8 cellular contexts compared by ENCODE assay signal in genomic region chr1:207454046-207454964, GRCh38. TPM values are rescaled to one million over a fixed set of nuclear protein-coding genes. Genes with fewer than 3 reads are reported as not detected.
DNase-seq lines count a peak whose midpoint lies in the region; ATAC-seq and TF ChIP-seq lines count a peak whose summit lies in the region.

Gene CR2 (plus strand): TSS chr1:207454328. CDS start chr1:207454419, 91 bp downstream.

- H3K27ac ChIP-seq in CD8-positive, alpha-beta memory T cell (ENCODE audit: low read depth, low read length) = no peak within 1 kb of the TSS
- no peak within 1 kb of the TSS for H3K27ac ChIP-seq in right lobe of liver

- TF ChIP-seq CTCF in right lobe of liver (IDR thresholded peaks at IDR 0.05) = peak in 3 of 4 donors; percentile 5 to 25 (median 12)

- 6% methylated on average over 16 of the region's 75 CpGs for WGBS in right lobe of liver (ENCODE audit: insufficient coverage, low coverage, low lambda C conversion rate, missing lambda C conversion rate)

- H3K4me1 ChIP-seq in CD8-positive, alpha-beta memory T cell (ENCODE audit: insufficient read depth, low read length) = peaks cover 23% of the 10 kb centered on the region
- peaks cover 0 to 12% (median 6%) of the 10 kb centered on the region in 4 donors for H3K4me1 ChIP-seq in right lobe of liver

- H3K4me3 ChIP-seq in CD8-positive, alpha-beta memory T cell (ENCODE audit: low read length) = peak within 1 kb of the TSS; percentile 32
- peak within 1 kb of the TSS; percentile 26 to 42 (median 41) for H3K4me3 ChIP-seq in right lobe of liver

- peak; percentile 74 for ATAC-seq in GM19372 (IDR thresholded peaks at IDR 0.05; ENCODE audit: low read depth, unreplicated experiment)
- peak; percentile 43 for ATAC-seq in HG03469 (IDR thresholded peaks at IDR 0.05; ENCODE audit: unreplicated experiment)
- peak; percentile 88 to 92 (median 90) for ATAC-seq in right lobe of liver

- intact Hi-C loops in right lobe of liver (cut with DNase I) = no loop called here

- H3K4me1 Mint-ChIP-seq in CD8-positive, alpha-beta memory T cell = peaks cover 5 to 19% (median 12%) of the 10 kb centered on the region in 3 donors
- peaks cover 6% of the 10 kb centered on the region for H3K4me1 Mint-ChIP-seq in T-helper 2 cell treated with Interferon-gamma antibody and Interleukin-4, amounts not matched to agents 5 μg/mL and 100 μg/mL, for 36 hours (ENCODE audit: low read depth)

- DNase-seq in CD8-positive, alpha-beta memory T cell = peak; percentile 3 to 65 (median 25)
- DNase-seq in T-helper 2 cell treated with Interferon-gamma antibody and Interleukin-4, amounts not matched to agents 5 μg/mL and 100 μg/mL, for 36 hours (ENCODE audit: low spot score) = peak; percentile 30
- peak; percentile 16 for DNase-seq in central memory CD4-positive, alpha-beta T cell
- DNase-seq in right lobe of liver (peak; percentile 58 to 67 (median 62)), NCI-H2107 treated with DMSO at 0.1 percent for 48 hours (lab: John Stamatoyannopoulos, UW; ENCODE audit: unreplicated experiment) (no peak)
- DNase-seq in stimulated activated CD4-positive, alpha-beta T cell treated with anti-CD3 and anti-CD28 coated beads, TNF-alpha, amount 100 ng/mL, for 4 hours (ENCODE audit: low read depth in 3 of 3) = peak; percentile 5 to 21 (median 9)

- H3K27me3 ChIP-seq in CD8-positive, alpha-beta memory T cell (ENCODE audit: insufficient read depth, low read length, poor library complexity, severe bottlenecking) = peaks cover 8% of the 10 kb centered on the region
- peaks cover 0 to 4% of the 10 kb centered on the region in 2 donors for H3K27me3 ChIP-seq in right lobe of liver

- TF ChIP-seq POLR2A in right lobe of liver (IDR thresholded peaks at IDR 0.05) = no peak

- H3K36me3 Mint-ChIP-seq in CD8-positive, alpha-beta memory T cell = no peaks in the 10 kb centered on the region
- no peaks in the 10 kb centered on the region for H3K36me3 Mint-ChIP-seq in T-helper 2 cell treated with Interferon-gamma antibody and Interleukin-4, amounts not matched to agents 5 μg/mL and 100 μg/mL, for 36 hours (ENCODE audit: low read depth)

- CTCF ChIA-PET in CD8-positive, alpha-beta memory T cell (lab: Charles Lee) = interaction anchor here (0.8 to 2.1 kb wide), 7 partner anchors 14 to 397 kb away, joined by 3 to 18 read pairs (median 5); partner anchors contain the start of gene CR1

- peak within 1 kb of the TSS; percentile 36 to 71 (median 64) for H3K4me3 Mint-ChIP-seq in CD8-positive, alpha-beta memory T cell
- H3K4me3 Mint-ChIP-seq in T-helper 2 cell treated with Interferon-gamma antibody and Interleukin-4, amounts not matched to agents 5 μg/mL and 100 μg/mL, for 36 hours = peak within 1 kb of the TSS; percentile 39

- no peaks in the 10 kb centered on the region for H3K9me3 ChIP-seq in CD8-positive, alpha-beta memory T cell (ENCODE audit: low read length)
- H3K9me3 ChIP-seq in right lobe of liver = no peaks in the 10 kb centered on the region

- POLR2A ChIA-PET in CD8-positive, alpha-beta memory T cell (lab: Charles Lee) = no interaction called here

- peak within 1 kb of the TSS in 2 of 8 donors; percentile 2 to 12 for H3K27ac Mint-ChIP-seq in CD8-positive, alpha-beta memory T cell
- H3K27ac Mint-ChIP-seq in T-helper 2 cell treated with Interferon-gamma antibody and Interleukin-4, amounts not matched to agents 5 μg/mL and 100 μg/mL, for 36 hours = no peak within 1 kb of the TSS

- peaks cover 14 to 45% of the 10 kb centered on the region in 2 donors for H3K27me3 Mint-ChIP-seq in CD8-positive, alpha-beta memory T cell
- H3K27me3 Mint-ChIP-seq in T-helper 2 cell treated with Interferon-gamma antibody and Interleukin-4, amounts not matched to agents 5 μg/mL and 100 μg/mL, for 36 hours (ENCODE audit: low read depth) = peaks cover 49% of the 10 kb centered on the region

- no peaks in the 10 kb centered on the region for H3K36me3 ChIP-seq in CD8-positive, alpha-beta memory T cell (ENCODE audit: insufficient read depth, low read length)
- no peaks in the 10 kb centered on the region for H3K36me3 ChIP-seq in right lobe of liver

- no peaks in the 10 kb centered on the region for H3K9me3 Mint-ChIP-seq in CD8-positive, alpha-beta memory T cell
- H3K9me3 Mint-ChIP-seq in T-helper 2 cell treated with Interferon-gamma antibody and Interleukin-4, amounts not matched to agents 5 μg/mL and 100 μg/mL, for 36 hours = no peaks in the 10 kb centered on the region

RNA-seq across cellular contexts. Expression of gene CR2, which starts in this region (rescaled TPM):
- 1 to 10 TPM; 1.6 TPM for total RNA-seq in CD8-positive, alpha-beta memory T cell
- 2.2 TPM for polyA plus RNA-seq in CD8-positive, alpha-beta memory T cell
- under 1 TPM in 1 of 6 experiments, not detected in 5; 0.07 TPM for total RNA-seq in right lobe of liver

Comparison
In these comparisons a context has a peak if more than half of its experiments do, and no peak if none do; other contexts are left out.
1. Peak in DNase-seq, ATAC-seq and H3K4me3 ChIP-seq in right lobe of liver; RNA of the gene not detected or under 1 TPM.